ENCODE assay signal across 9 cellular contexts in genomic region chr3:126261037-126261436, GRCh38.
DNase-seq lines count a peak whose midpoint lies in the region; ATAC-seq, FAIRE-seq and TF ChIP-seq lines count a peak whose summit lies in the region.
"Had no signal": no experiment of that assay in that cellular context is flagged by ENCODE, and none has a peak within 500 bp of the region (broad histone marks: within the 10 kb centered on the region; RNA-seq: fewer than 3 reads in every experiment).

No MANE protein-coding gene starts in this region.

- H3K36me3 ChIP-seq in ascending aorta, result no peaks in the 10 kb centered on the region
- no peaks in the 10 kb centered on the region for H3K36me3 ChIP-seq in kidney (ENCODE audit: control insufficient read depth in 1 of 2, insufficient read depth in 2 of 2, low read length in 2 of 2)

- H3K4me1 ChIP-seq in ascending aorta (peaks cover 4 to 22% of the 10 kb centered on the region in 2 donors), kidney (ENCODE audit: control insufficient read depth in 1 of 2, insufficient read depth in 1 of 2, low read depth in 1 of 2, low read length in 2 of 2) (peaks cover 2 to 13% of the 10 kb centered on the region in 2 donors)

- H3K9ac ChIP-seq in kidney (ENCODE audit: low read length in 2 of 2), result no peak overlapping the region

- H3K4me1 Mint-ChIP-seq in stimulated activated naive CD8-positive, alpha-beta T cell treated with anti-CD3 and anti-CD28 coated beads, Interleukin-15, amount 100 ng/mL, for 72 hours, result peaks cover 16% of the 10 kb centered on the region

- no peak for TF ChIP-seq CTCF in ascending aorta (IDR thresholded peaks at IDR 0.05)
- TF ChIP-seq CTCF in kidney (IDR thresholded peaks at IDR 0.05; ENCODE audit: borderline replicate concordance, extremely low read depth, insufficient read depth), result no peak

- peak overlapping the region; percentile 29 to 66 for H3K4me3 Mint-ChIP-seq in stimulated activated naive CD8-positive, alpha-beta T cell treated with anti-CD3 and anti-CD28 coated beads, Interleukin-15, amount 100 ng/mL, for 72 hours

- H3K9me3 Mint-ChIP-seq in stimulated activated naive CD8-positive, alpha-beta T cell treated with anti-CD3 and anti-CD28 coated beads, Interleukin-15, amount 100 ng/mL, for 72 hours, result no peaks in the 10 kb centered on the region

- intact Hi-C loops in ascending aorta (cut with DNase I) (no loop called here), kidney (cut with DNase I) (no loop called here)

- H3K27ac ChIP-seq in ascending aorta (peak overlapping the region; percentile 55 to 72), kidney (ENCODE audit: low read depth in 2 of 2, low read length in 2 of 2) (no peak overlapping the region)

- peaks cover 23% of the 10 kb centered on the region for H3K27me3 Mint-ChIP-seq in stimulated activated naive CD8-positive, alpha-beta T cell treated with anti-CD3 and anti-CD28 coated beads, Interleukin-15, amount 100 ng/mL, for 72 hours

- peak; percentile 72 for ATAC-seq in stimulated activated naive CD8-positive, alpha-beta T cell treated with anti-CD3 and anti-CD28 coated beads, Interleukin-15, amount 100 ng/mL, for 72 hours
- no peak for ATAC-seq in stimulated activated naive CD8-positive, alpha-beta T cell treated with anti-CD3 and anti-CD28 coated beads, Interleukin-15, Interleukin-2, amounts not matched to agents 100 U/mL and 50 U/mL, for 24 hours
- ATAC-seq in HG02885 (IDR thresholded peaks at IDR 0.05; ENCODE audit: poor library complexity, unreplicated experiment), result no peak

- FAIRE-seq in kidney (lab: Jason Lieb, UNC), result no peak
- FAIRE-seq: G401.6 had no signal

- DNase-seq in stimulated activated naive CD8-positive, alpha-beta T cell treated with anti-CD3 and anti-CD28 coated beads, Interleukin-15, amount 100 ng/mL, for 72 hours, result peak; percentile 56 to 58
- DNase-seq in stimulated activated naive CD8-positive, alpha-beta T cell treated with anti-CD3 and anti-CD28 coated beads, Interleukin-15, Interleukin-2, amounts not matched to agents 100 U/mL and 50 U/mL, for 24 hours, result no peak
- DNase-seq in ascending aorta (ENCODE audit: low spot score in 2 of 2), result peak; percentile 31 to 90
- peak; percentile 83 for DNase-seq in kidney
- no peak for DNase-seq in globus pallidus (ENCODE audit: low spot score)
- DNase-seq in NCI-H1436 (lab: John Stamatoyannopoulos, UW), result no peak
- no peak for DNase-seq in DMS79 (lab: John Stamatoyannopoulos, UW)

- H3K27ac Mint-ChIP-seq in stimulated activated naive CD8-positive, alpha-beta T cell treated with anti-CD3 and anti-CD28 coated beads, Interleukin-15, amount 100 ng/mL, for 72 hours, result peak overlapping the region; percentile 97

- no peak overlapping the region for H3K4me3 ChIP-seq in ascending aorta
- H3K4me3 ChIP-seq in kidney (ENCODE audit: low read length in 2 of 2), result no peak overlapping the region

- no peaks in the 10 kb centered on the region for H3K27me3 ChIP-seq in ascending aorta

- H3K9me3 ChIP-seq in ascending aorta (no peaks in the 10 kb centered on the region), kidney (ENCODE audit: control insufficient read depth in 1 of 2, low read length in 2 of 2) (no peaks in the 10 kb centered on the region)

Comparison
In these comparisons a context has a peak if more than half of its experiments do, and no peak if none do; other contexts are left out.
1. DNase-seq: peak in stimulated activated naive CD8-positive, alpha-beta T cell treated with anti-CD3 and anti-CD28 coated beads, Interleukin-15, amount 100 ng/mL, for 72 hours (2 of 2), ascending aorta (2 of 2) and kidney (single experiment); none in stimulated activated naive CD8-positive, alpha-beta T cell treated with anti-CD3 and anti-CD28 coated beads, Interleukin-15, Interleukin-2, amounts not matched to agents 100 U/mL and 50 U/mL, for 24 hours (single experiment), globus pallidus (single experiment), NCI-H1436 (single experiment) and DMS79 (single experiment).
2. H3K27ac ChIP-seq: peak in ascending aorta (2 of 2); none in kidney (0 of 2).